ENCODE assay signal across 8 cellular contexts in genomic region chr4:48340905-48341775, GRCh38. TPM values are rescaled to one million over a fixed set of nuclear protein-coding genes. Genes with fewer than 3 reads are reported as not detected.
DNase-seq lines count a peak whose midpoint lies in the region; ATAC-seq and TF ChIP-seq lines count a peak whose summit lies in the region.

SLAIN2 (plus strand) TSS chr4:48341529; CDS start chr4:48341740, 211 bp downstream.

- H2AFZ ChIP-seq in PC-3 (ENCODE audit: low read length): peak within 1 kb of the TSS; percentile 88

- H3K9me3 ChIP-seq in PC-3 (ENCODE audit: low read length): no peaks in the 10 kb centered on the region
- H3K9me3 ChIP-seq in mucosa of rectum (ENCODE audit: control insufficient read depth in 2 of 2, low read length in 2 of 2): no peaks in the 10 kb centered on the region

- H3K9me2 ChIP-seq in PC-3 (replicated peaks; ENCODE audit: low read length): no peaks in the 10 kb centered on the region

- H3F3A ChIP-seq in PC-3 (ENCODE audit: low read length, unreplicated experiment): no peaks in the 10 kb centered on the region

- peak within 1 kb of the TSS; percentile 88 for H3K27ac ChIP-seq in PC-3 (ENCODE audit: low read length)
- peak within 1 kb of the TSS; percentile 94 to 95 for H3K27ac ChIP-seq in mucosa of rectum (ENCODE audit: low read depth in 2 of 2, low read length in 2 of 2)

- POLR2A ChIA-PET in PC-3 (lab: Charles Lee; ENCODE audit: unreplicated experiment): interaction anchor here (0.6 kb wide), 1 partner anchor 33 kb away, joined by 7 read pairs; no protein-coding TSS in a partner anchor

- peak within 1 kb of the TSS; percentile 95 for H3K4me2 ChIP-seq in PC-3 (ENCODE audit: low read length)

- H3K4me3 ChIP-seq in PC-3 (ENCODE audit: low read length): peak within 1 kb of the TSS; percentile 99
- peak within 1 kb of the TSS; percentile 85 for H3K4me3 ChIP-seq in epithelial cell of proximal tubule (ENCODE audit: low read depth, low read length)
- H3K4me3 ChIP-seq in mucosa of rectum (ENCODE audit: low read length in 2 of 2): peak within 1 kb of the TSS; percentile 89 to 98

- no peak for TF ChIP-seq CTCF in PC-3 (conservative IDR thresholded peaks at IDR 0.05; ENCODE audit: low read depth, low read length)
- no peak for TF ChIP-seq CTCF in epithelial cell of proximal tubule (conservative IDR thresholded peaks at IDR 0.05; ENCODE audit: low read depth, low read length)

- intact Hi-C loops in PC-3 (cut with micrococcal nuclease): loop anchor here (1.0 kb wide), 1 partner anchor 35 kb away; no protein-coding TSS in a partner anchor

- H3K27me3 ChIP-seq in PC-3 (ENCODE audit: low read length): no peaks in the 10 kb centered on the region
- H3K27me3 ChIP-seq in mucosa of rectum (ENCODE audit: control insufficient read depth in 2 of 2, insufficient read depth in 2 of 2, low read length in 2 of 2): no peaks in the 10 kb centered on the region

- ATAC-seq in GM21576 (IDR thresholded peaks at IDR 0.05; ENCODE audit: unreplicated experiment): peak; percentile 91
- peak; percentile 89 for ATAC-seq in PC-3

- CTCF ChIA-PET in PC-3 (lab: Charles Lee): interaction anchor here (0.6 kb wide), 1 partner anchor 31 kb away, joined by 7 read pairs; no protein-coding TSS in a partner anchor

- peaks cover 47% of the 10 kb centered on the region for H3K79me2 ChIP-seq in PC-3 (ENCODE audit: low read length)

- TF ChIP-seq EP300 in Ishikawa (IDR thresholded peaks at IDR 0.05; ENCODE audit: borderline replicate concordance): no peak

- DNase-seq in DMS53 (lab: John Stamatoyannopoulos, UW) (peak; percentile 100), PC-3 (peak; percentile 89), epithelial cell of proximal tubule (ENCODE audit: low read depth) (no peak)
- DNase-seq in activated T-cell treated with anti-CD3 and anti-CD28 coated beads, Interleukin-2, amount 50 U/mL, for 1 hour: peak; percentile 100
- DNase-seq in stimulated activated CD8-positive, alpha-beta memory T cell treated with anti-CD3 and anti-CD28 coated beads, Interleukin-4, amount 100 ng/mL, for 48 hours: peak; percentile 100

- H3K9ac ChIP-seq in PC-3 (ENCODE audit: low read length) (peak within 1 kb of the TSS; percentile 92), mucosa of rectum (ENCODE audit: low read depth in 1 of 2, low read length in 2 of 2) (peak within 1 kb of the TSS; percentile 95 to 96)

- H3K36me3 ChIP-seq in PC-3 (ENCODE audit: low read depth, low read length) (no peaks in the 10 kb centered on the region), mucosa of rectum (ENCODE audit: control insufficient read depth in 2 of 2, insufficient read depth in 2 of 2, low read length in 2 of 2) (no peaks in the 10 kb centered on the region)

- H3K4me1 ChIP-seq in PC-3 (ENCODE audit: insufficient read depth, low read length): peaks cover 46% of the 10 kb centered on the region
- peaks cover 27 to 37% of the 10 kb centered on the region in 2 donors for H3K4me1 ChIP-seq in mucosa of rectum (ENCODE audit: control insufficient read depth in 2 of 2, insufficient read depth in 2 of 2, low read length in 2 of 2)

- BruUV-seq in PC-3 (replicated peaks; lab: Mats Ljungman, UMichigan): TSS peak; percentile 72

- TF ChIP-seq RAD21 in Ishikawa (IDR thresholded peaks at IDR 0.05; ENCODE audit: low read depth): 0 out of 2 replicates have a peak, but pooled peaks have one; percentile 3

- peaks cover 22% of the 10 kb centered on the region for H4K20me1 ChIP-seq in PC-3 (ENCODE audit: low read length)

TF ChIP-seq in Ishikawa, 13 proteins besides CTCF, POLR2A, EP300 and RAD21:
- TF ChIP-seq ZBTB7A (IDR thresholded peaks at IDR 0.05; ENCODE audit: low read depth) (peak; percentile 72; the same call in 1 of the 2 replicates), CREB1 (IDR thresholded peaks at IDR 0.05; ENCODE audit: low read depth) (peak; percentile 24; the same call in 1 of the 2 replicates), NFIC (IDR thresholded peaks at IDR 0.05) (no peak), TEAD4 (IDR thresholded peaks at IDR 0.05) (0 out of 2 replicates have a peak, but pooled peaks have one; percentile 8), FOXM1 (IDR thresholded peaks at IDR 0.05; ENCODE audit: borderline replicate concordance, low read depth) (no peak), YY1 (IDR thresholded peaks at IDR 0.05; ENCODE audit: low read depth) (peak; percentile 88), TAF1 (IDR thresholded peaks at IDR 0.05; ENCODE audit: low read depth) (peak; percentile 78), EGR1 (IDR thresholded peaks at IDR 0.05) (peak; percentile 68; the same call in 1 of the 2 replicates), TCF12 (IDR thresholded peaks at IDR 0.05; ENCODE audit: low read depth) (peak; percentile 32; the same call in 1 of the 2 replicates), CEBPB (IDR thresholded peaks at IDR 0.05) (no peak), MAX (IDR thresholded peaks at IDR 0.05) (peak; percentile 70)
- TF ChIP-seq, protein P1, sequence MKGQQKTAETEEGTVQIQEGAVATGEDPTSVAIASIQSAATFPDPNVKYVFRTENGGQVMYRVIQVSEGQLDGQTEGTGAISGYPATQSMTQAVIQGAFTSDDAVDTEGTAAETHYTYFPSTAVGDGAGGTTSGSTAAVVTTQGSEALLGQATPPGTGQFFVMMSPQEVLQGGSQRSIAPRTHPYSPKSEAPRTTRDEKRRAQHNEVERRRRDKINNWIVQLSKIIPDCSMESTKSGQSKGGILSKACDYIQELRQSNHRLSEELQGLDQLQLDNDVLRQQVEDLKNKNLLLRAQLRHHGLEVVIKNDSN (IDR thresholded peaks at IDR 0.05): 0 out of 2 replicates have a peak, but pooled peaks have one; percentile 24
- TF ChIP-seq, protein P2, sequence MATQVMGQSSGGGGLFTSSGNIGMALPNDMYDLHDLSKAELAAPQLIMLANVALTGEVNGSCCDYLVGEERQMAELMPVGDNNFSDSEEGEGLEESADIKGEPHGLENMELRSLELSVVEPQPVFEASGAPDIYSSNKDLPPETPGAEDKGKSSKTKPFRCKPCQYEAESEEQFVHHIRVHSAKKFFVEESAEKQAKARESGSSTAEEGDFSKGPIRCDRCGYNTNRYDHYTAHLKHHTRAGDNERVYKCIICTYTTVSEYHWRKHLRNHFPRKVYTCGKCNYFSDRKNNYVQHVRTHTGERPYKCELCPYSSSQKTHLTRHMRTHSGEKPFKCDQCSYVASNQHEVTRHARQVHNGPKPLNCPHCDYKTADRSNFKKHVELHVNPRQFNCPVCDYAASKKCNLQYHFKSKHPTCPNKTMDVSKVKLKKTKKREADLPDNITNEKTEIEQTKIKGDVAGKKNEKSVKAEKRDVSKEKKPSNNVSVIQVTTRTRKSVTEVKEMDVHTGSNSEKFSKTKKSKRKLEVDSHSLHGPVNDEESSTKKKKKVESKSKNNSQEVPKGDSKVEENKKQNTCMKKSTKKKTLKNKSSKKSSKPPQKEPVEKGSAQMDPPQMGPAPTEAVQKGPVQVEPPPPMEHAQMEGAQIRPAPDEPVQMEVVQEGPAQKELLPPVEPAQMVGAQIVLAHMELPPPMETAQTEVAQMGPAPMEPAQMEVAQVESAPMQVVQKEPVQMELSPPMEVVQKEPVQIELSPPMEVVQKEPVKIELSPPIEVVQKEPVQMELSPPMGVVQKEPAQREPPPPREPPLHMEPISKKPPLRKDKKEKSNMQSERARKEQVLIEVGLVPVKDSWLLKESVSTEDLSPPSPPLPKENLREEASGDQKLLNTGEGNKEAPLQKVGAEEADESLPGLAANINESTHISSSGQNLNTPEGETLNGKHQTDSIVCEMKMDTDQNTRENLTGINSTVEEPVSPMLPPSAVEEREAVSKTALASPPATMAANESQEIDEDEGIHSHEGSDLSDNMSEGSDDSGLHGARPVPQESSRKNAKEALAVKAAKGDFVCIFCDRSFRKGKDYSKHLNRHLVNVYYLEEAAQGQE (IDR thresholded peaks at IDR 0.05; ENCODE audit: low read depth): no peak

RNA-seq across cellular contexts. Expression of gene SLAIN2, which starts in this region (rescaled TPM):
- total RNA-seq in PC-3 (2014; rRNA removed) (12.5 and 17.6 TPM in 2 replicates), epithelial cell of proximal tubule (37.1 and 42.8 TPM in 2 replicates)
